8 cellular contexts compared by ENCODE assay signal in the genomic region with DNA sequence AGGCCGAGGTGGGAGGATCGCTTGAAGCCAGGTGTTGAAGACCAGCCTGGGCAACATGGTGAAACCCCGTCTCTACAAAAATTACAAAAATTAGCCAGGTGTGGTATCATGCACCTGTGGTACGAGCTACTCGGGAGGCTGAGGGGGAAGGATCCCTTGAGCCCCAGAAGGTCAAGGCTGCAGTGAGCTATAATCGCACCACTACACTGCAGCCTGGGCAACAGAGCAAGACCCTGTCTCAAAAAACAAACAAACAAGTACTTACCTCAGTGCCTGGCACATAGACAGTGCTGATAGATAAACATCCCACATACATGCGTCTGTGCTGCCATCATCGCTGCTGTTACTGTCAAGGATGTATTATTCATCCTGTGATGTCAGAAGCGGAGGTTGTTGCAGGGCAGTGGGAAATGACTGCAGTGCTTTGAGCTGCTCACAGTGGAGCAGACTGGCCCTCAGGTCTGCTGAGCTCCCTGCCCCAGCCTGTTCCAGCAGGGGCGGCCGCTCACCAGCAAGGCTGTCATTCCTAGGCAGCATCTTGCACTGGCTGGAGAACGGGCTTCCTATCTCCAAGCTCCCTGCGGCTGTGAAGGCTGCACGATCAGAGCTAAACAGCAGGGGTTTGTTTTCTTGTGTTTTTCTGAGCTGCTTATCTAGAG. TPM values are rescaled to one million over a fixed set of nuclear protein-coding genes. Genes with fewer than 3 reads are reported as not detected.
DNase-seq lines count a peak whose midpoint lies in the region; ATAC-seq and TF ChIP-seq lines count a peak whose summit lies in the region.

No MANE protein-coding gene starts in this region.

- no peak overlapping the region for H3K9ac ChIP-seq in H9 (ENCODE audit: extremely low read depth, insufficient read length, low read length)

- H3K27ac ChIP-seq in ACC112 (ENCODE audit: low read depth, low read length) (peak overlapping the region; percentile 84), H9 (ENCODE audit: insufficient read length, low read depth, low read length) (no peak overlapping the region), coronary artery (peak overlapping the region; percentile 11 to 62)
- H3K27ac ChIP-seq in naive thymus-derived CD4-positive, alpha-beta T cell (ENCODE audit: low read depth, low read length), result no peak overlapping the region

- no peak overlapping the region for H4K91ac ChIP-seq in H9 (ENCODE audit: insufficient read length, low read depth, low read length)

- peaks cover 5 to 12% of the 10 kb centered on the region in 2 experiments; a peak in 3 of 4 replicates for H3K4me1 Mint-ChIP-seq in H9
- peaks cover 6 to 85% (median 54%) of the 10 kb centered on the region in 7 donors for H3K4me1 Mint-ChIP-seq in naive thymus-derived CD4-positive, alpha-beta T cell

- no CpG with 5 or more reads among the region's 14 CpGs for WGBS in H9 (ENCODE audit: extremely low coverage, insufficient read length, low lambda C conversion rate)

- H3K14ac ChIP-seq in H9 (ENCODE audit: insufficient read depth, low read length), result no peak overlapping the region; the same call in 1 of the 2 replicates

- H3K9me3 Mint-ChIP-seq in H9, result no peaks in the 10 kb centered on the region; a peak in 1 of 5 replicates
- no peaks in the 10 kb centered on the region for H3K9me3 Mint-ChIP-seq in naive thymus-derived CD4-positive, alpha-beta T cell

- no peak overlapping the region for H2BK15ac ChIP-seq in H9 (ENCODE audit: low read depth, low read length)

- DNase-seq in H9, result peak; percentile 36
- DNase-seq in coronary artery (ENCODE audit: low spot score), result no peak
- DNase-seq in mucosa of descending colon, result no peak
- no peak for DNase-seq in NCI-H2081 (lab: John Stamatoyannopoulos, UW)
- no peak for DNase-seq in HAP-1 (ENCODE audit: low spot score in 2 of 2)
- DNase-seq in naive thymus-derived CD4-positive, alpha-beta T cell, result no peak

- no peak overlapping the region for H2BK20ac ChIP-seq in H9 (ENCODE audit: low read depth, low read length, poor library complexity, severe bottlenecking)

- H3K56ac ChIP-seq in H9 (ENCODE audit: insufficient read length, low read depth, low read length), result no peak overlapping the region

- peaks cover 69% of the 10 kb centered on the region for H3K27me3 Mint-ChIP-seq in H9 (ENCODE audit: low read depth)
- no peaks in the 10 kb centered on the region for H3K27me3 Mint-ChIP-seq in naive thymus-derived CD4-positive, alpha-beta T cell

- H4K20me1 ChIP-seq in H9 (ENCODE audit: control insufficient read depth, insufficient read depth, insufficient read length), result peaks cover 4% of the 10 kb centered on the region

- intact Hi-C loops in mucosa of descending colon (cut with DNase I, micrococcal nuclease), result no loop called here
- intact Hi-C loops in naive thymus-derived CD4-positive, alpha-beta T cell (cut with micrococcal nuclease), result no loop called here

- no peak overlapping the region for H3K27ac Mint-ChIP-seq in H9
- peak overlapping the region in 4 of 9 donors; percentile 8 to 80 (median 32) for H3K27ac Mint-ChIP-seq in naive thymus-derived CD4-positive, alpha-beta T cell

- H3K36me3 Mint-ChIP-seq in H9 (ENCODE audit: insufficient read depth in 1 of 3, low read depth in 3 of 3), result no peaks in the 10 kb centered on the region
- peaks cover 0 to 4% (median 0%) of the 10 kb centered on the region in 5 donors for H3K36me3 Mint-ChIP-seq in naive thymus-derived CD4-positive, alpha-beta T cell

- no peaks in the 10 kb centered on the region for H3K23me2 ChIP-seq in H9 (ENCODE audit: insufficient read length, low read depth, low read length, poor library complexity, severe bottlenecking)

- no peak overlapping the region for H3K18ac ChIP-seq in H9 (ENCODE audit: insufficient read length, low read depth, low read length)

- H3K4me1 ChIP-seq in ACC112 (ENCODE audit: control insufficient read depth, insufficient read depth, low read length, unreplicated experiment), result peaks cover 15% of the 10 kb centered on the region
- H3K4me1 ChIP-seq in H9 (ENCODE audit: insufficient read depth, low read length), result no peaks in the 10 kb centered on the region
- no peaks in the 10 kb centered on the region for H3K4me1 ChIP-seq in mucosa of descending colon (ENCODE audit: low read depth)
- H3K4me1 ChIP-seq in HAP-1, result peaks cover 10% of the 10 kb centered on the region
- peaks cover 0 to 6% of the 10 kb centered on the region in 2 donors for H3K4me1 ChIP-seq in naive thymus-derived CD4-positive, alpha-beta T cell (ENCODE audit: control insufficient read depth in 2 of 2, insufficient read depth in 2 of 2, low read length in 2 of 2)

- H3T11ph ChIP-seq in H9 (ENCODE audit: low read length), result no peak overlapping the region

- no peak overlapping the region for H3K4ac ChIP-seq in H9 (ENCODE audit: low read depth, low read length)

- H3K27me3 ChIP-seq in ACC112 (ENCODE audit: insufficient read depth, low read length), result no peaks in the 10 kb centered on the region
- peaks cover 11% of the 10 kb centered on the region; the same call in 1 of the 2 replicates for H3K27me3 ChIP-seq in H9 (ENCODE audit: insufficient read depth, low read length)
- H3K27me3 ChIP-seq in HAP-1 (ENCODE audit: low read depth), result no peaks in the 10 kb centered on the region
- H3K27me3 ChIP-seq in naive thymus-derived CD4-positive, alpha-beta T cell (ENCODE audit: control insufficient read depth in 2 of 2, insufficient read depth in 2 of 2, low read length in 2 of 2), result no peaks in the 10 kb centered on the region

- H3K36me3 ChIP-seq in ACC112 (ENCODE audit: insufficient read depth, low read length), result no peaks in the 10 kb centered on the region
- no peaks in the 10 kb centered on the region for H3K36me3 ChIP-seq in mucosa of descending colon (ENCODE audit: low read depth)
- 0 out of 2 replicates have a peak, but pooled peaks cover 2% of the 10 kb centered on the region for H3K36me3 ChIP-seq in HAP-1 (replicated peaks)
- no peaks in the 10 kb centered on the region for H3K36me3 ChIP-seq in naive thymus-derived CD4-positive, alpha-beta T cell (ENCODE audit: control insufficient read depth in 2 of 3, insufficient read depth in 3 of 3, low read length in 3 of 3)

- H3K9me3 ChIP-seq in H9 (ENCODE audit: control insufficient read depth, low read depth, low read length), result no peaks in the 10 kb centered on the region
- H3K9me3 ChIP-seq in mucosa of descending colon, result no peaks in the 10 kb centered on the region
- H3K9me3 ChIP-seq in HAP-1, result no peaks in the 10 kb centered on the region
- no peaks in the 10 kb centered on the region for H3K9me3 ChIP-seq in naive thymus-derived CD4-positive, alpha-beta T cell (ENCODE audit: control insufficient read depth in 2 of 3, low read length in 3 of 3)

- H3K4me3 Mint-ChIP-seq in H9, result no peak overlapping the region
- H3K4me3 Mint-ChIP-seq in naive thymus-derived CD4-positive, alpha-beta T cell, result no peak overlapping the region

- no peaks in the 10 kb centered on the region for H3K79me1 ChIP-seq in H9 (ENCODE audit: insufficient read depth, low read depth, low read length, poor library complexity, severe bottlenecking)

- ATAC-seq in mucosa of descending colon (peak; percentile 20), GM18519 (IDR thresholded peaks at IDR 0.05; ENCODE audit: low FRiP score, unreplicated experiment) (no peak)
- ATAC-seq in naive thymus-derived CD4-positive, alpha-beta T cell, result no peak

- H2BK120ac ChIP-seq in H9 (ENCODE audit: low read depth, low read length, poor library complexity, severe bottlenecking), result no peak overlapping the region

- POLR2A ChIA-PET in naive thymus-derived CD4-positive, alpha-beta T cell (lab: Charles Lee), result no interaction called here

- H4K5ac ChIP-seq in H9 (ENCODE audit: insufficient read length, low read depth, low read length), result no peak overlapping the region

- no peak overlapping the region for H2AK5ac ChIP-seq in H9 (ENCODE audit: insufficient read length, low read length)

- CTCF ChIA-PET in naive thymus-derived CD4-positive, alpha-beta T cell (lab: Charles Lee), result interaction anchor here (0.6 kb wide), 1 partner anchor 81 kb away, joined by 4 read pairs; no protein-coding TSS in a partner anchor

- no peak overlapping the region for H2BK5ac ChIP-seq in H9 (ENCODE audit: insufficient read length, low read length)

- H2BK12ac ChIP-seq in H9 (ENCODE audit: insufficient read length, low read depth, low read length), result no peak overlapping the region

- in situ Hi-C loops in HAP-1 (cut with MboI; ENCODE audit: low sequenced_read_pairs), result no loop called here

- H4K8ac ChIP-seq in H9 (replicated peaks; ENCODE audit: insufficient read length, low read depth, low read length), result no peak overlapping the region

- H3K23ac ChIP-seq in H9 (ENCODE audit: insufficient read length, low read depth, low read length), result no peak overlapping the region

- no peak overlapping the region for H3K4me2 ChIP-seq in H9 (ENCODE audit: insufficient read depth, insufficient read length, low read length)

- H3K79me2 ChIP-seq in ACC112 (ENCODE audit: control insufficient read depth, insufficient read depth, low read length, unreplicated experiment) (peaks cover 90% of the 10 kb centered on the region), H9 (ENCODE audit: insufficient read depth, low read length) (no peaks in the 10 kb centered on the region; the same call in 1 of the 2 replicates)

- no peak overlapping the region for H3K4me3 ChIP-seq in ACC112 (ENCODE audit: low read depth, low read length)
- no peak overlapping the region for H3K4me3 ChIP-seq in coronary artery
- no peak overlapping the region for H3K4me3 ChIP-seq in mucosa of descending colon
- no peak overlapping the region for H3K4me3 ChIP-seq in HAP-1
- H3K4me3 ChIP-seq in naive thymus-derived CD4-positive, alpha-beta T cell (ENCODE audit: low read length), result no peak overlapping the region

- H2AFZ ChIP-seq in ACC112 (ENCODE audit: low read length, unreplicated experiment) (no peak overlapping the region), H9 (ENCODE audit: low read length) (no peak overlapping the region)

- TF ChIP-seq CTCF in H9 (conservative IDR thresholded peaks at IDR 0.05) (no peak), coronary artery (IDR thresholded peaks at IDR 0.05) (no peak), mucosa of descending colon (IDR thresholded peaks at IDR 0.05) (no peak)

RNA-seq across cellular contexts. Expression of a gene that starts 18.6 kb away (rescaled TPM):
- total RNA-seq in H9 (2021), result 14.4 and 14.8 TPM in 2 replicates
- 10 to 100 TPM; 30.1 to 48.5 (median 33.4) TPM for total RNA-seq in mucosa of descending colon
- total RNA-seq in naive thymus-derived CD4-positive, alpha-beta T cell, result 10 to 100 TPM; 37.7 to 69.0 (median 56.9) TPM
- 1 to 10 TPM; 3.6 to 6.6 TPM for polyA plus RNA-seq in naive thymus-derived CD4-positive, alpha-beta T cell

Comparison
In these comparisons a context has a peak if more than half of its experiments do, and no peak if none do; other contexts are left out.
1. H3K27ac ChIP-seq: peak in ACC112 (single experiment) and coronary artery (2 of 2); none in H9 (single experiment) and naive thymus-derived CD4-positive, alpha-beta T cell (single experiment).